ENCODE assay signal across 9 cellular contexts in the genomic region with DNA sequence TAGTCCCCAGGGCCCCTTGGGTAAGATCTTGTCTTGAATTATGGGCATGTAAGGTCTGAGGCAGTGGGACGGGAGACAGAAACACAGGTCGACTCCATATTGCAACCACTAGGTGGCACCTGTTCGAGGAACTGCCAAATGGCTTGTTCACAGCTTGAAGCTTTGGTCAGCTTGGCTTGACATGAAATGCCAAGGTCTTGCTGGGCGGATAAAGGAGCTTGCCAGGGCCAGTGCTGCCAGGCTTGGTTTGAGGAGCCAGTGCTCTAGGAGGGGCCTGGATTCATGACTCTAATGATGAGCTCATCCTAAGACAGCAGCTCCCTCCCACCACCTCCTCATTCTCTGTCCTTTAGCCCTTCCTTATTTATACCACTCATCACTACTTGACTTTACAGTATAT. TPM values are rescaled to one million over a fixed set of nuclear protein-coding genes. Genes with fewer than 3 reads are reported as not detected.
DNase-seq lines count a peak whose midpoint lies in the region; ATAC-seq lines count a peak whose summit lies in the region.
"Had no signal": no experiment of that assay in that cellular context is flagged by ENCODE, and none has a peak within 500 bp of the region (broad histone marks: within the 10 kb centered on the region; RNA-seq: fewer than 3 reads in every experiment).

No MANE protein-coding gene starts in this region.

- H2AK5ac ChIP-seq in mesenchymal stem cell (ENCODE audit: low read length, severe bottlenecking), result no peak overlapping the region

- H2BK15ac ChIP-seq in mesenchymal stem cell (ENCODE audit: low read depth, poor library complexity, severe bottlenecking), result no peak overlapping the region

- H3K27ac Mint-ChIP-seq in stimulated activated naive B cell treated with anti-CD40 and anti-IgM and Interleukin-4, amounts not matched to agents 10 μg/mL and 1 μg/mL and 100 μg/mL, for 72 hours, result no peak overlapping the region

- no peak overlapping the region for H3K4me2 ChIP-seq in mesenchymal stem cell (ENCODE audit: low read length, poor library complexity, severe bottlenecking)

- no peaks in the 10 kb centered on the region for H3K9me3 ChIP-seq in mesenchymal stem cell (ENCODE audit: control insufficient read depth, low read length)

- intact Hi-C loops in Right ventricle myocardium inferior (cut with DNase I) (loop anchor here (1.0 kb wide), 1 partner anchor 122 kb away; no protein-coding TSS in a partner anchor), cardiac septum (cut with DNase I) (loop anchor here (2.0 to 10.0 kb wide), 2 partner anchors 123 to 489 kb away; no protein-coding TSS in a partner anchor)

- no peak overlapping the region for H3K23ac ChIP-seq in mesenchymal stem cell (ENCODE audit: low read length in 2 of 2)

- H3K27me3 Mint-ChIP-seq in stimulated activated naive B cell treated with anti-CD40 and anti-IgM and Interleukin-4, amounts not matched to agents 10 μg/mL and 1 μg/mL and 100 μg/mL, for 72 hours, result peaks cover 19 to 27% of the 10 kb centered on the region in 2 donors

- H4K8ac ChIP-seq in mesenchymal stem cell (ENCODE audit: low read length), result no peak overlapping the region

- ATAC-seq in Right ventricle myocardium inferior (peak; percentile 54), HG03432 (IDR thresholded peaks at IDR 0.05; ENCODE audit: unreplicated experiment) (peak; percentile 79)
- peak; percentile 90 to 91 for ATAC-seq in stimulated activated naive B cell treated with anti-CD40 and anti-IgM and Interleukin-4, amounts not matched to agents 10 μg/mL and 1 μg/mL and 100 μg/mL, for 72 hours (replicated peaks)

- no peak overlapping the region for H3K27ac ChIP-seq in mesenchymal stem cell (ENCODE audit: low read length, poor library complexity, severe bottlenecking)
- H3K27ac ChIP-seq: skin epidermis had no signal

- H2AFZ ChIP-seq in mesenchymal stem cell (ENCODE audit: low read depth, low read length), result no peak overlapping the region

- H4K91ac ChIP-seq in mesenchymal stem cell (ENCODE audit: low read length), result no peak overlapping the region

- no peak overlapping the region for H3K18ac ChIP-seq in mesenchymal stem cell (ENCODE audit: low read depth in 1 of 2, low read length in 2 of 2)

- DNase-seq in Right ventricle myocardium inferior (ENCODE audit: missing footprints), result no peak
- no peak for DNase-seq in cardiac septum (ENCODE audit: low spot score)
- DNase-seq in NCI-H748 treated with DMSO at 0.1 percent for 48 hours (lab: John Stamatoyannopoulos, UW), result peak; percentile 47
- DNase-seq in activated CD4-positive, alpha-beta T cell treated with anti-CD3 and anti-CD28 coated beads, Interleukin-2, amount 50 U/mL, for 4 hours, result peak; percentile 32 to 36
- peak; percentile 11 for DNase-seq in effector CD8-positive, alpha-beta T cell (lab: John Stamatoyannopoulos, UW)
- peak; percentile 80 for DNase-seq in mesenchymal stem cell
- DNase-seq in stimulated activated naive B cell treated with anti-CD40 and anti-IgM and Interleukin-4, amounts not matched to agents 10 μg/mL and 1 μg/mL and 100 μg/mL, for 72 hours, result peak; percentile 36

- H3K4me3 ChIP-seq in mesenchymal stem cell (ENCODE audit: insufficient read depth in 1 of 2, low read depth in 1 of 2, low read length in 2 of 2), result no peak overlapping the region
- H3K4me3 ChIP-seq: skin epidermis had no signal

- no peaks in the 10 kb centered on the region for H3K79me1 ChIP-seq in mesenchymal stem cell (replicated peaks; ENCODE audit: low read length, poor library complexity, severe bottlenecking)

- H3K9me3 Mint-ChIP-seq in stimulated activated naive B cell treated with anti-CD40 and anti-IgM and Interleukin-4, amounts not matched to agents 10 μg/mL and 1 μg/mL and 100 μg/mL, for 72 hours, result peaks cover 0 to 2% of the 10 kb centered on the region in 2 donors

- H3K4me3 Mint-ChIP-seq in stimulated activated naive B cell treated with anti-CD40 and anti-IgM and Interleukin-4, amounts not matched to agents 10 μg/mL and 1 μg/mL and 100 μg/mL, for 72 hours, result no peak overlapping the region

- H2BK12ac ChIP-seq in mesenchymal stem cell (ENCODE audit: low read length in 2 of 2), result no peak overlapping the region

- 23% methylated on average over 4 of the region's 4 CpGs for WGBS in mesenchymal stem cell

- no peaks in the 10 kb centered on the region for H3K27me3 ChIP-seq in mesenchymal stem cell (ENCODE audit: control insufficient read depth in 1 of 2, insufficient read depth in 1 of 2, low read length in 2 of 2)

- H3K4ac ChIP-seq in mesenchymal stem cell (ENCODE audit: low read depth in 1 of 2, low read length in 2 of 2), result no peak overlapping the region

- no peak overlapping the region for H2BK120ac ChIP-seq in mesenchymal stem cell (ENCODE audit: low read depth, low read length)

- no peaks in the 10 kb centered on the region for H3K4me1 ChIP-seq in mesenchymal stem cell (ENCODE audit: control insufficient read depth, insufficient read depth, low read depth, low read length)

- no peak overlapping the region for H3K14ac ChIP-seq in mesenchymal stem cell (ENCODE audit: low read length in 2 of 2)

- no peak overlapping the region for H3K9ac ChIP-seq in mesenchymal stem cell (ENCODE audit: low read length)

- H3K36me3 ChIP-seq in mesenchymal stem cell (ENCODE audit: control insufficient read depth in 1 of 2, insufficient read depth in 2 of 2, low read depth in 1 of 2, low read length in 2 of 2), result no peaks in the 10 kb centered on the region

- no peaks in the 10 kb centered on the region for H3K36me3 Mint-ChIP-seq in stimulated activated naive B cell treated with anti-CD40 and anti-IgM and Interleukin-4, amounts not matched to agents 10 μg/mL and 1 μg/mL and 100 μg/mL, for 72 hours

- peaks cover 0 to 8% of the 10 kb centered on the region in 2 donors for H3K4me1 Mint-ChIP-seq in stimulated activated naive B cell treated with anti-CD40 and anti-IgM and Interleukin-4, amounts not matched to agents 10 μg/mL and 1 μg/mL and 100 μg/mL, for 72 hours

- no peak overlapping the region for H2BK5ac ChIP-seq in mesenchymal stem cell (ENCODE audit: low read depth, low read length, poor library complexity, severe bottlenecking)

RNA-seq across cellular contexts. Expression of a gene that starts 11.9 kb away (rescaled TPM):
- total RNA-seq in Right ventricle myocardium inferior (0.76 TPM), cardiac septum (1.0 TPM)
- 8.6 TPM for polyA plus RNA-seq in mesenchymal stem cell (2013, experiment 1 of 2)
- polyA plus RNA-seq in mesenchymal stem cell (2013, experiment 2 of 2), result 8.6 TPM

RNA-seq across cellular contexts. Expression of a gene that starts 51.4 kb away (rescaled TPM):
- 46.1 TPM for total RNA-seq in Right ventricle myocardium inferior
- total RNA-seq in cardiac septum, result 43.7 TPM
- polyA plus RNA-seq in mesenchymal stem cell (2013, experiment 1 of 2), result 40.0 TPM
- 39.1 TPM for polyA plus RNA-seq in mesenchymal stem cell (2013, experiment 2 of 2)

Comparison
In these comparisons a context has a peak if more than half of its experiments do, and no peak if none do; other contexts are left out.
1. DNase-seq: peak in NCI-H748 treated with DMSO at 0.1 percent for 48 hours (single experiment), activated CD4-positive, alpha-beta T cell treated with anti-CD3 and anti-CD28 coated beads, Interleukin-2, amount 50 U/mL, for 4 hours (2 of 2), effector CD8-positive, alpha-beta T cell (single experiment), mesenchymal stem cell (single experiment) and stimulated activated naive B cell treated with anti-CD40 and anti-IgM and Interleukin-4, amounts not matched to agents 10 μg/mL and 1 μg/mL and 100 μg/mL, for 72 hours (single experiment); none in Right ventricle myocardium inferior (single experiment) and cardiac septum (single experiment).
2. Peak in every context shown above with its lines, with median percentiles within 50 percentile points of each other: ATAC-seq.